In genomic region chr7:70669859-70670258, GRCh38 we compare ENCODE assay signal across 15 cellular contexts.
DNase-seq lines count a peak whose midpoint lies in the region; ATAC-seq and TF ChIP-seq lines count a peak whose summit lies in the region.
"Had no signal": no experiment of that assay in that cellular context is flagged by ENCODE, and none has a peak within 500 bp of the region (broad histone marks: within the 10 kb centered on the region; RNA-seq: fewer than 3 reads in every experiment).

No MANE protein-coding gene starts in this region.

- no peaks in the 10 kb centered on the region for H4K20me1 ChIP-seq in GM23338 (replicated peaks; ENCODE audit: insufficient read depth)

- H3K27ac Mint-ChIP-seq in activated CD8-positive, alpha-beta memory T cell treated with anti-CD3 and anti-CD28 coated beads, Interleukin-2, amount 10 ng/mL, durations not matched to agents 7 days and 5 days, result peak overlapping the region; percentile 1
- H3K27ac Mint-ChIP-seq in naive thymus-derived CD8-positive, alpha-beta T cell, result peak overlapping the region in 1 of 10 donors; percentile 89
- H3K27ac Mint-ChIP-seq in GM23338, result no peak overlapping the region

- H3K9me3 Mint-ChIP-seq in activated CD8-positive, alpha-beta memory T cell treated with anti-CD3 and anti-CD28 coated beads, Interleukin-2, amount 10 ng/mL, durations not matched to agents 7 days and 5 days (ENCODE audit: low read depth), result no peaks in the 10 kb centered on the region
- no peaks in the 10 kb centered on the region for H3K9me3 Mint-ChIP-seq in naive thymus-derived CD8-positive, alpha-beta T cell
- no peaks in the 10 kb centered on the region for H3K9me3 Mint-ChIP-seq in GM23338

- H3K4me1 Mint-ChIP-seq in activated CD8-positive, alpha-beta memory T cell treated with anti-CD3 and anti-CD28 coated beads, Interleukin-2, amount 10 ng/mL, durations not matched to agents 7 days and 5 days, result peaks cover 17% of the 10 kb centered on the region
- peaks cover 0 to 9% (median 4%) of the 10 kb centered on the region in 4 donors for H3K4me1 Mint-ChIP-seq in naive thymus-derived CD8-positive, alpha-beta T cell
- H3K4me1 Mint-ChIP-seq in GM23338, result peaks cover 32% of the 10 kb centered on the region

- no peak overlapping the region for H3K4me3 ChIP-seq in GM23338

- ATAC-seq in activated CD8-positive, alpha-beta memory T cell treated with anti-CD3 and anti-CD28 coated beads, Interleukin-2, amount 10 ng/mL, durations not matched to agents 7 days and 5 days, result peak; percentile 80
- ATAC-seq in naive thymus-derived CD8-positive, alpha-beta T cell, result peak; percentile 47 to 57
- ATAC-seq in GM23338 (no peak), omental fat pad (ENCODE audit: low FRiP score) (no peak)

- H2AFZ ChIP-seq in GM23338, result no peak overlapping the region

- no peaks in the 10 kb centered on the region for H3K79me2 ChIP-seq in GM23338 (replicated peaks; ENCODE audit: insufficient read depth)

- H3K4me2 ChIP-seq in GM23338, result no peak overlapping the region

- CTCF ChIA-PET in activated CD8-positive, alpha-beta memory T cell treated with anti-CD3 and anti-CD28 coated beads, Interleukin-2, amount 10 ng/mL, durations not matched to agents 7 days and 5 days (lab: Charles Lee), result no interaction called here

- H3K4me3 Mint-ChIP-seq in activated CD8-positive, alpha-beta memory T cell treated with anti-CD3 and anti-CD28 coated beads, Interleukin-2, amount 10 ng/mL, durations not matched to agents 7 days and 5 days, result no peak overlapping the region
- H3K4me3 Mint-ChIP-seq in naive thymus-derived CD8-positive, alpha-beta T cell, result peak overlapping the region in 3 of 10 donors; percentile 11 to 70 (median 15)
- no peak overlapping the region for H3K4me3 Mint-ChIP-seq in GM23338

- TF ChIP-seq CTCF in GM23338 (conservative IDR thresholded peaks at IDR 0.05; ENCODE audit: low read depth in 2 of 2), result no peak
- no peak for TF ChIP-seq CTCF in omental fat pad (IDR thresholded peaks at IDR 0.05)

- H3K4me1 ChIP-seq in GM23338 (ENCODE audit: insufficient read depth), result peaks cover 14% of the 10 kb centered on the region

- H3K36me3 Mint-ChIP-seq in activated CD8-positive, alpha-beta memory T cell treated with anti-CD3 and anti-CD28 coated beads, Interleukin-2, amount 10 ng/mL, durations not matched to agents 7 days and 5 days, result no peaks in the 10 kb centered on the region
- no peaks in the 10 kb centered on the region for H3K36me3 Mint-ChIP-seq in naive thymus-derived CD8-positive, alpha-beta T cell
- no peaks in the 10 kb centered on the region for H3K36me3 Mint-ChIP-seq in GM23338 (ENCODE audit: low read depth)

- DNase-seq in activated CD8-positive, alpha-beta memory T cell treated with anti-CD3 and anti-CD28 coated beads, Interleukin-2, amount 10 ng/mL, durations not matched to agents 7 days and 5 days, result peak; percentile 47
- no peak for DNase-seq in activated CD8-positive, alpha-beta memory T cell treated with anti-CD3 and anti-CD28 coated beads, Interleukin-2, amount 50 U/mL, for 4 hours
- DNase-seq in DMS79 treated with DMSO at 0.1 percent for 48 hours (lab: John Stamatoyannopoulos, UW), result peak; percentile 34
- peak; percentile 19 for DNase-seq in activated gamma-delta T cell treated with anti-CD3 and anti-CD28 coated beads, Interleukin-2, amount 50 U/mL, for 16 hours (ENCODE audit: low read depth)
- peak in 1 of 10 donors; percentile 34 for DNase-seq in naive thymus-derived CD8-positive, alpha-beta T cell
- no peak for DNase-seq in GM23338 (ENCODE audit: low spot score)
- no peak for DNase-seq in omental fat pad (ENCODE audit: low spot score)
- no peak for DNase-seq in NAMALWA (ENCODE audit: low spot score)
- DNase-seq: C1 segment of cervical spinal cord, H7, KBM-7, NCI-H1092 treated with DMSO at 0.1 percent for 48 hours, NCI-H1694, NCI-H2171 treated with DMSO at 0.1 percent for 48 hours, NCI-H774 had no signal

- H3K9me2 ChIP-seq in GM23338 (ENCODE audit: insufficient read depth), result no peaks in the 10 kb centered on the region

- H3K36me3 ChIP-seq in GM23338 (ENCODE audit: insufficient read depth), result no peaks in the 10 kb centered on the region

- H3K27ac ChIP-seq in GM23338 (ENCODE audit: low read depth), result no peak overlapping the region

- no peaks in the 10 kb centered on the region for H3K27me3 ChIP-seq in GM23338 (ENCODE audit: insufficient read depth)

- no peaks in the 10 kb centered on the region for H3F3A ChIP-seq in GM23338 (replicated peaks; ENCODE audit: low read depth)

- POLR2A ChIA-PET in naive thymus-derived CD8-positive, alpha-beta T cell (lab: Charles Lee), result no interaction called here

- H3K27me3 Mint-ChIP-seq in activated CD8-positive, alpha-beta memory T cell treated with anti-CD3 and anti-CD28 coated beads, Interleukin-2, amount 10 ng/mL, durations not matched to agents 7 days and 5 days, result peaks cover 14% of the 10 kb centered on the region
- peaks cover 0 to 3% (median 0%) of the 10 kb centered on the region in 5 donors for H3K27me3 Mint-ChIP-seq in naive thymus-derived CD8-positive, alpha-beta T cell
- peaks cover 10% of the 10 kb centered on the region for H3K27me3 Mint-ChIP-seq in GM23338 (ENCODE audit: insufficient read depth, low read depth, poor library complexity)

TF ChIP-seq in GM23338, 12 proteins besides CTCF, POLR2A, EP300 and RAD21 (continues in another document):
- TF ChIP-seq ZNF114 (CRISPR knock-in tag; IDR thresholded peaks at IDR 0.05), result no peak
- no peak for TF ChIP-seq REST (IDR thresholded peaks at IDR 0.05; ENCODE audit: unreplicated experiment)
- no peak for TF ChIP-seq STAT1 (IDR thresholded peaks at IDR 0.05; ENCODE audit: unreplicated experiment)
- no peak for TF ChIP-seq NANOG (IDR thresholded peaks at IDR 0.05; ENCODE audit: borderline replicate concordance)
- no peak for TF ChIP-seq CREB1 (CRISPR knock-in tag; IDR thresholded peaks at IDR 0.05; ENCODE audit: low read depth)
- TF ChIP-seq EZH2 (IDR thresholded peaks at IDR 0.05; ENCODE audit: low read depth, unreplicated experiment), result no peak

Comparison
In these comparisons a context has a peak if more than half of its experiments do, and no peak if none do; other contexts are left out.
1. DNase-seq: peak in activated CD8-positive, alpha-beta memory T cell treated with anti-CD3 and anti-CD28 coated beads, Interleukin-2, amount 10 ng/mL, durations not matched to agents 7 days and 5 days (single experiment), DMS79 treated with DMSO at 0.1 percent for 48 hours (single experiment) and activated gamma-delta T cell treated with anti-CD3 and anti-CD28 coated beads, Interleukin-2, amount 50 U/mL, for 16 hours (single experiment); none in activated CD8-positive, alpha-beta memory T cell treated with anti-CD3 and anti-CD28 coated beads, Interleukin-2, amount 50 U/mL, for 4 hours (single experiment), GM23338 (single experiment), omental fat pad (single experiment) and NAMALWA (single experiment).
2. ATAC-seq: peak in activated CD8-positive, alpha-beta memory T cell treated with anti-CD3 and anti-CD28 coated beads, Interleukin-2, amount 10 ng/mL, durations not matched to agents 7 days and 5 days (single experiment) and naive thymus-derived CD8-positive, alpha-beta T cell (2 of 2); none in GM23338 (single experiment) and omental fat pad (single experiment).